Comparison of ENCODE assay signal across 9 cellular contexts in the genomic region with DNA sequence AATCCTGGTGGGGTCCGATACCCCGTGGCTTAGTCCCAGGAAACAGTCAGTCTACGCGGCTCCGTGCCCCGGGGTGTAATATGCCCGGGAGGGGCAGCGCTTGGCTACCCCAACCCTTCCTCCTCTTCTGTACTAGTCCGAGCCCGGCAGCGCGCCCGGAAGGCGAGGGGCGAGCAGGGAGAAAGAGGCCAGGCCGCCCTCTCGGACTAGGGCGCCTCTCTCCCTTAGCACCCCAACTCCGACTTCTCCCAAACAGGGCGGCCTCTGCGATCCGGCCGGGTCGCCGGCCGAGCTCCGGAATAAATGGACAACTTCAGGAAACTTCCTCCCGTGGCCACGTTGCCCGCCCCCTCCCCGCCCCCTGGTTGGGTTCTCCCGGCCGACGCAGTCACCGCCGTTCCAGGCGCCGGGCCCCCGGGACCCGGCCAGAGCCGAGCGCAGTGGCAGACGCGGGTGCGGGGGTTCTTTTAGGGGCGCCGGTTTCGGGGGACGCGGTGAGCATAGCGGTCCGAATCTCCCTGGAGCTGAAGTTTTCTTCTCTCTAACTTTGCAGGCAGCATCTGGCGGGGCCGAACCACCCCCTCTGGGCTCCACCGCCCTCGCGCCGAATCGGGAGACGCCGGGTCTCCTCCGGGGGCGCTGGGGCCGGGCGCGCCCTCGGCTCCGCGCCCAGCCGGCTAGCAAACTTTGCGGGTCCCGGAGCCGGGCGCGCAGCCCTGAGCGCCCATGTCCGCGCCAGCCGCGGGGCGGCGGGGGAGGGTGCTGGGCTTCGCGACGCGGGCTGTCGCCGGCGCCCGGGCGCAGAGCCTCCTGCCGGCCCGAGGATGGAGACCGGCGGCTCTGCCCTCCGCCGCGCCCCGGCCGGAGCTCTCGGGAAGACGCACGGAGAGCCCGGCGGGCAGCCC. TPM values are rescaled to one million over a fixed set of nuclear protein-coding genes. Genes with fewer than 3 reads are reported as not detected.
DNase-seq lines count a peak whose midpoint lies in the region; ATAC-seq, FAIRE-seq and TF ChIP-seq lines count a peak whose summit lies in the region.
"Had no signal": no experiment of that assay in that cellular context is flagged by ENCODE, and none has a peak within 500 bp of the region (broad histone marks: within the 10 kb centered on the region; RNA-seq: fewer than 3 reads in every experiment).

A gene with protein sequence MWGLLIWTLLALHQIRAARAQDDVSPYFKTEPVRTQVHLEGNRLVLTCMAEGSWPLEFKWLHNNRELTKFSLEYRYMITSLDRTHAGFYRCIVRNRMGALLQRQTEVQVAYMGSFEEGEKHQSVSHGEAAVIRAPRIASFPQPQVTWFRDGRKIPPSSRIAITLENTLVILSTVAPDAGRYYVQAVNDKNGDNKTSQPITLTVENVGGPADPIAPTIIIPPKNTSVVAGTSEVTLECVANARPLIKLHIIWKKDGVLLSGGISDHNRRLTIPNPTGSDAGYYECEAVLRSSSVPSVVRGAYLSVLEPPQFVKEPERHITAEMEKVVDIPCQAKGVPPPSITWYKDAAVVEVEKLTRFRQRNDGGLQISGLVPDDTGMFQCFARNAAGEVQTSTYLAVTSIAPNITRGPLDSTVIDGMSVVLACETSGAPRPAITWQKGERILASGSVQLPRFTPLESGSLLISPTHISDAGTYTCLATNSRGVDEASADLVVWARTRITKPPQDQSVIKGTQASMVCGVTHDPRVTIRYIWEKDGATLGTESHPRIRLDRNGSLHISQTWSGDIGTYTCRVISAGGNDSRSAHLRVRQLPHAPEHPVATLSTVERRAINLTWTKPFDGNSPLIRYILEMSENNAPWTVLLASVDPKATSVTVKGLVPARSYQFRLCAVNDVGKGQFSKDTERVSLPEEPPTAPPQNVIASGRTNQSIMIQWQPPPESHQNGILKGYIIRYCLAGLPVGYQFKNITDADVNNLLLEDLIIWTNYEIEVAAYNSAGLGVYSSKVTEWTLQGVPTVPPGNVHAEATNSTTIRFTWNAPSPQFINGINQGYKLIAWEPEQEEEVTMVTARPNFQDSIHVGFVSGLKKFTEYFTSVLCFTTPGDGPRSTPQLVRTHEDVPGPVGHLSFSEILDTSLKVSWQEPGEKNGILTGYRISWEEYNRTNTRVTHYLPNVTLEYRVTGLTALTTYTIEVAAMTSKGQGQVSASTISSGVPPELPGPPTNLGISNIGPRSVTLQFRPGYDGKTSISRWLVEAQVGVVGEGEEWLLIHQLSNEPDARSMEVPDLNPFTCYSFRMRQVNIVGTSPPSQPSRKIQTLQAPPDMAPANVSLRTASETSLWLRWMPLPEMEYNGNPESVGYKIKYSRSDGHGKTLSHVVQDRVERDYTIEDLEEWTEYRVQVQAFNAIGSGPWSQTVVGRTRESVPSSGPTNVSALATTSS (N-terminal part only) (minus strand): TSS at position 301 of the 905 bp plus-strand sequence. CDS start 357 bp downstream, outside the sequence.

- peak within 1 kb of the TSS; percentile 72 to 89 for H3K4me3 Mint-ChIP-seq in H9
- H3K4me3 Mint-ChIP-seq in activated CD4-positive, alpha-beta memory T cell treated with anti-CD3 and anti-CD28 coated beads for 36 hours = peak within 1 kb of the TSS; percentile 60

- H3K9ac ChIP-seq in H9 (ENCODE audit: extremely low read depth, insufficient read length, low read length) = no peak within 1 kb of the TSS

- intact Hi-C loops in activated CD4-positive, alpha-beta memory T cell treated with anti-CD3 and anti-CD28 coated beads for 36 hours (cut with micrococcal nuclease) = loop anchor here (5.0 to 10.0 kb wide), 2 partner anchors 73 to 310 kb away; no protein-coding TSS in a partner anchor
- intact Hi-C loops in pancreas (cut with DNase I) = no loop called here

- no peak within 1 kb of the TSS for H3K14ac ChIP-seq in H9 (ENCODE audit: insufficient read depth, low read length)

- no peaks in the 10 kb centered on the region for H4K20me1 ChIP-seq in H9 (ENCODE audit: control insufficient read depth, insufficient read depth, insufficient read length)

- H2BK12ac ChIP-seq in H9 (ENCODE audit: insufficient read length, low read depth, low read length) = no peak within 1 kb of the TSS

- H3K4me2 ChIP-seq in H9 (ENCODE audit: insufficient read depth, insufficient read length, low read length) = peak within 1 kb of the TSS; percentile 46

- H2AK5ac ChIP-seq in H9 (ENCODE audit: insufficient read length, low read length) = no peak within 1 kb of the TSS

- H3K27me3 ChIP-seq in H9 (ENCODE audit: insufficient read depth, low read length) (peaks cover 16% of the 10 kb centered on the region; the same call in 1 of the 2 replicates), pancreas (peaks cover 0 to 10% (median 2%) of the 10 kb centered on the region in 4 donors)

- no peak within 1 kb of the TSS for H4K8ac ChIP-seq in H9 (replicated peaks; ENCODE audit: insufficient read length, low read depth, low read length)

- no peaks in the 10 kb centered on the region for H3K79me1 ChIP-seq in H9 (ENCODE audit: insufficient read depth, low read depth, low read length, poor library complexity, severe bottlenecking)

- H3K4ac ChIP-seq in H9 (ENCODE audit: low read depth, low read length) = no peak within 1 kb of the TSS

- H3K4me1 Mint-ChIP-seq in H9 = peaks cover 32 to 53% of the 10 kb centered on the region in 2 experiments
- peaks cover 9% of the 10 kb centered on the region for H3K4me1 Mint-ChIP-seq in activated CD4-positive, alpha-beta memory T cell treated with anti-CD3 and anti-CD28 coated beads for 36 hours (ENCODE audit: low read depth)

- H3K27ac ChIP-seq in H9 (ENCODE audit: insufficient read length, low read depth, low read length) = no peak within 1 kb of the TSS
- no peak within 1 kb of the TSS for H3K27ac ChIP-seq in pancreas

- H3K9me3 Mint-ChIP-seq in H9 = no peaks in the 10 kb centered on the region
- H3K9me3 Mint-ChIP-seq in activated CD4-positive, alpha-beta memory T cell treated with anti-CD3 and anti-CD28 coated beads for 36 hours = no peaks in the 10 kb centered on the region

- no peak within 1 kb of the TSS for H2BK120ac ChIP-seq in H9 (ENCODE audit: low read depth, low read length, poor library complexity, severe bottlenecking)

- no peak within 1 kb of the TSS for H3K23ac ChIP-seq in H9 (ENCODE audit: insufficient read length, low read depth, low read length)

- DNase-seq in H9 (no peak), germinal center (ENCODE audit: low spot score) (peak; percentile 23), pancreas (peak in 1 of 6 donors; percentile 64), 8988T (no peak), GM10248 (ENCODE audit: extremely low spot score) (no peak)
- DNase-seq in activated CD4-positive, alpha-beta memory T cell treated with anti-CD3 and anti-CD28 coated beads for 36 hours = no peak

- no peaks in the 10 kb centered on the region for H3K79me2 ChIP-seq in H9 (ENCODE audit: insufficient read depth, low read length)

- no peaks in the 10 kb centered on the region for H3K36me3 Mint-ChIP-seq in H9 (ENCODE audit: insufficient read depth in 1 of 3, low read depth in 3 of 3)
- no peaks in the 10 kb centered on the region for H3K36me3 Mint-ChIP-seq in activated CD4-positive, alpha-beta memory T cell treated with anti-CD3 and anti-CD28 coated beads for 36 hours

- FAIRE-seq in pancreas (lab: Jason Lieb, UNC) = no peak

- H3K27me3 Mint-ChIP-seq in H9 (ENCODE audit: low read depth) = peaks cover 79% of the 10 kb centered on the region
- peaks cover 21% of the 10 kb centered on the region for H3K27me3 Mint-ChIP-seq in activated CD4-positive, alpha-beta memory T cell treated with anti-CD3 and anti-CD28 coated beads for 36 hours

- WGBS in H9 (ENCODE audit: extremely low coverage, insufficient read length, low lambda C conversion rate) = no CpG with 5 or more reads among the region's 105 CpGs
- 1% methylated on average over 65 to 105 of the region's 105 CpGs for WGBS in pancreas, 2 donors

- CTCF ChIA-PET in activated CD4-positive, alpha-beta memory T cell treated with anti-CD3 and anti-CD28 coated beads for 36 hours (lab: Charles Lee) = interaction anchor here (1.1 kb wide), 1 partner anchor 76 kb away, joined by 3 read pairs; no protein-coding TSS in a partner anchor
- CTCF ChIA-PET in GM10248 (lab: Yijun Ruan, JAX) = no interaction called here

- H4K91ac ChIP-seq in H9 (ENCODE audit: insufficient read length, low read depth, low read length) = no peak within 1 kb of the TSS

- no peaks in the 10 kb centered on the region for H3K36me3 ChIP-seq in pancreas

- H3K27ac Mint-ChIP-seq in H9 = 0 out of 7 replicates have a peak within 1 kb of the TSS, but pooled peaks of 1 of the 3 experiments have one; percentile 65
- H3K27ac Mint-ChIP-seq in activated CD4-positive, alpha-beta memory T cell treated with anti-CD3 and anti-CD28 coated beads for 36 hours = no peak within 1 kb of the TSS

- H3K4me3 ChIP-seq in pancreas = peak within 1 kb of the TSS; percentile 5 to 45 (median 18)

- H2BK20ac ChIP-seq in H9 (ENCODE audit: low read depth, low read length, poor library complexity, severe bottlenecking) = no peak within 1 kb of the TSS

- POLR2A ChIA-PET in activated CD4-positive, alpha-beta memory T cell treated with anti-CD3 and anti-CD28 coated beads for 36 hours (lab: Charles Lee) = no interaction called here
- POLR2A ChIA-PET in GM10248 (lab: Yijun Ruan, JAX) = no interaction called here

- no peak within 1 kb of the TSS for H2AFZ ChIP-seq in H9 (ENCODE audit: low read length)

- no peak within 1 kb of the TSS for H2BK5ac ChIP-seq in H9 (ENCODE audit: insufficient read length, low read length)

- ATAC-seq in pancreas (peak in 3 of 4 donors; percentile 12 to 58 (median 16)), GM18520 (IDR thresholded peaks at IDR 0.05; ENCODE audit: unreplicated experiment) (no peak), HG03354 (IDR thresholded peaks at IDR 0.05; ENCODE audit: poor library complexity, severe bottlenecking, unreplicated experiment) (no peak)

- peaks cover 23% of the 10 kb centered on the region for H3K23me2 ChIP-seq in H9 (ENCODE audit: insufficient read length, low read depth, low read length, poor library complexity, severe bottlenecking)

- H3K4me1 ChIP-seq in H9 (ENCODE audit: insufficient read depth, low read length) (no peaks in the 10 kb centered on the region), pancreas (peaks cover 0 to 10% (median 7%) of the 10 kb centered on the region in 3 donors)

- H3K9me3 ChIP-seq in H9 (ENCODE audit: control insufficient read depth, low read depth, low read length) (no peaks in the 10 kb centered on the region), pancreas (no peaks in the 10 kb centered on the region)

- no peak within 1 kb of the TSS for H3K56ac ChIP-seq in H9 (ENCODE audit: insufficient read length, low read depth, low read length)

- no peak within 1 kb of the TSS for H3T11ph ChIP-seq in H9 (ENCODE audit: low read length)

- H4K5ac ChIP-seq in H9 (ENCODE audit: insufficient read length, low read depth, low read length) = no peak within 1 kb of the TSS

- H2BK15ac ChIP-seq in H9 (ENCODE audit: low read depth, low read length) = no peak within 1 kb of the TSS

- TF ChIP-seq CTCF in H9 (conservative IDR thresholded peaks at IDR 0.05) = no peak
- TF ChIP-seq CTCF in pancreas (IDR thresholded peaks at IDR 0.05) = no peak
- no peak for TF ChIP-seq CTCF in GM10248 (IDR thresholded peaks at IDR 0.05; ENCODE audit: control extremely low read depth, extremely low read depth, low read depth, missing control alignments)

- no peak within 1 kb of the TSS for H3K18ac ChIP-seq in H9 (ENCODE audit: insufficient read length, low read depth, low read length)

RNA-seq across cellular contexts. Expression of the gene that starts here (rescaled TPM):
- total RNA-seq in H9 (2021) (7.9 and 9.1 TPM in 2 replicates), pancreas (under 1 TPM; 0.14 to 0.31 (median 0.21) TPM)
- under 1 TPM; 0.05 to 0.12 TPM for total RNA-seq in activated CD4-positive, alpha-beta memory T cell treated with anti-CD3 and anti-CD28 coated beads for 36 hours
- under 1 TPM; 0.04 to 0.07 TPM for polyA plus RNA-seq in pancreas
- total RNA-seq: LHCN-M2 had no signal

Comparison
In these comparisons a context has a peak if more than half of its experiments do, and no peak if none do; other contexts are left out.
1. Peak in ATAC-seq and H3K4me3 ChIP-seq in pancreas; RNA of the gene not detected or under 1 TPM.